ENCODE assay signal across 8 cellular contexts in the genomic region with DNA sequence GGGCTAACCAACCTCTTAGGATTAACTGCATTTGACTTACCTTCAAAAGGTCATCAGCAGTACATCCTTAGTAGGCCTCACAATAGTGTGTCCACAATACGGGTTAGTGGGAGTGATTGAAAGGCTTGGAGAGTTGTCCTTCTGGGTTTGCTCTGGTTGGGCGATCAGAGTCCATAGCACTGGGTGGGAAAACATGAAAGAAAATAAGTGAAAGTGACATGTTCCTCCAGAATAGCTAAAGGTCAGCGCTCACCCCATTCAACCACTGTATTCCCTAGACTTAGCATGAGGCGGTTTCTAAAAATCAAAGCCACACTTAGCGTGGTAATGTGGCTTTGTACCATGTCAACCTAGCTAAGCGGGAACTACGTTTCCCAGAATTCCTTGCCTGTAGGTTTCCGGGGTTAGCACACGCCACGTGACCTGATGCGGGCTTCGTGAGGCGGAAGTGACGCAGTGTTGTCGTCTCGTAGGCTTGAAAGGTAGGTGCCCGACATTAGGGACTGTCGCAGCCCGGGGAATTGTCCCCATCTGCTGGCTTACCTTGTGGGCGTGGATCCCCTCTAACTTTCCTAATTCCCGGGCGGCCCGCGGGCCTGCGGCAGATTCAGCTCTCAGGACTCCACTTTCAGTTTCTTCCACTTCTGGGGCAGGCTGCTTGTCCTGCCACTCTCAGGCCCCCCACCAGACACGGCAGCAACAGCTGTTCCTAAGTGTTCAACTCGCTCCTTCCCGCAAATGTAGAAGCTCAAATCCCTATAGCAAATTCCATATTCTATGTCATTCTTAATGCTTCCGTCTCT. TPM values are rescaled to one million over a fixed set of nuclear protein-coding genes. Genes with fewer than 3 reads are reported as not detected.
DNase-seq lines count a peak whose midpoint lies in the region; ATAC-seq lines count a peak whose summit lies in the region.

No MANE protein-coding gene starts in this region.

- H3K27ac Mint-ChIP-seq in CD8-positive, alpha-beta memory T cell = peak overlapping the region; percentile 98 to 100 (median 99)
- peak overlapping the region; percentile 99 for H3K27ac Mint-ChIP-seq in effector memory CD8-positive, alpha-beta T cell
- peak overlapping the region; percentile 99 for H3K27ac Mint-ChIP-seq in memory B cell

- CTCF ChIA-PET in CD8-positive, alpha-beta memory T cell (lab: Charles Lee) = interaction anchor here (0.9 to 1.6 kb wide), 6 partner anchors 19 to 288 kb away, joined by 3 to 4 read pairs (median 3); no protein-coding TSS in a partner anchor

- peaks cover 6 to 34% of the 10 kb centered on the region in 2 donors for H3K27me3 Mint-ChIP-seq in CD8-positive, alpha-beta memory T cell
- H3K27me3 Mint-ChIP-seq in effector memory CD8-positive, alpha-beta T cell = peaks cover 39 to 51% of the 10 kb centered on the region in 2 donors
- peaks cover 6% of the 10 kb centered on the region for H3K27me3 Mint-ChIP-seq in memory B cell

- H3K9me3 Mint-ChIP-seq in CD8-positive, alpha-beta memory T cell = peaks cover 0 to 6% (median 0%) of the 10 kb centered on the region in 5 donors
- no peaks in the 10 kb centered on the region for H3K9me3 Mint-ChIP-seq in effector memory CD8-positive, alpha-beta T cell
- peaks cover 1% of the 10 kb centered on the region for H3K9me3 Mint-ChIP-seq in memory B cell

- no peaks in the 10 kb centered on the region for H3K27me3 ChIP-seq in CD8-positive, alpha-beta memory T cell (ENCODE audit: insufficient read depth, low read length, poor library complexity, severe bottlenecking)

- peak overlapping the region; percentile 93 to 98 (median 96) for H3K4me3 Mint-ChIP-seq in CD8-positive, alpha-beta memory T cell
- H3K4me3 Mint-ChIP-seq in effector memory CD8-positive, alpha-beta T cell = peak overlapping the region; percentile 90 to 91
- H3K4me3 Mint-ChIP-seq in memory B cell = peak overlapping the region; percentile 92

- H3K36me3 ChIP-seq in CD8-positive, alpha-beta memory T cell (ENCODE audit: insufficient read depth, low read length) = no peaks in the 10 kb centered on the region

- H3K36me3 Mint-ChIP-seq in CD8-positive, alpha-beta memory T cell = peaks cover 0 to 14% (median 4%) of the 10 kb centered on the region in 3 donors
- peaks cover 10% of the 10 kb centered on the region for H3K36me3 Mint-ChIP-seq in effector memory CD8-positive, alpha-beta T cell (ENCODE audit: insufficient read depth)
- H3K36me3 Mint-ChIP-seq in memory B cell = peaks cover 2% of the 10 kb centered on the region

- H3K9me3 ChIP-seq in CD8-positive, alpha-beta memory T cell (ENCODE audit: low read length) = no peaks in the 10 kb centered on the region

- peak overlapping the region; percentile 80 for H3K4me3 ChIP-seq in CD8-positive, alpha-beta memory T cell (ENCODE audit: low read length)

- H3K27ac ChIP-seq in CD8-positive, alpha-beta memory T cell (ENCODE audit: low read depth, low read length) = peak overlapping the region; percentile 90

- POLR2A ChIA-PET in CD8-positive, alpha-beta memory T cell (lab: Charles Lee) = interaction anchor here (0.7 to 1.1 kb wide), 3 partner anchors 227 to 506 kb away, joined by 3 to 6 read pairs (median 5); a partner anchor contains a TSS

- peaks cover 12% of the 10 kb centered on the region for H3K4me1 ChIP-seq in CD8-positive, alpha-beta memory T cell (ENCODE audit: insufficient read depth, low read length)

- ATAC-seq in GM19452 (IDR thresholded peaks at IDR 0.05; ENCODE audit: unreplicated experiment) = peak; percentile 98
- ATAC-seq in effector memory CD8-positive, alpha-beta T cell (replicated peaks) = peak; percentile 99
- peak; percentile 99 for ATAC-seq in memory B cell (ENCODE audit: low read depth)

- H3K4me1 Mint-ChIP-seq in CD8-positive, alpha-beta memory T cell = peaks cover 8 to 20% (median 20%) of the 10 kb centered on the region in 3 donors
- H3K4me1 Mint-ChIP-seq in effector memory CD8-positive, alpha-beta T cell (ENCODE audit: low read depth in 2 of 2) = peaks cover 8 to 12% of the 10 kb centered on the region in 2 donors
- H3K4me1 Mint-ChIP-seq in memory B cell = peaks cover 12% of the 10 kb centered on the region

- peak; percentile 79 to 94 (median 85) for DNase-seq in CD8-positive, alpha-beta memory T cell
- DNase-seq in HK-2 (ENCODE audit: unreplicated experiment) (peak; percentile 82), NCI-H82 treated with DMSO at 0.1 percent for 48 hours (lab: John Stamatoyannopoulos, UW; ENCODE audit: unreplicated experiment) (peak; percentile 91), memory B cell (ENCODE audit: low spot score in 2 of 2) (peak; percentile 76 to 78)
- DNase-seq in activated CD8-positive, alpha-beta memory T cell treated with anti-CD3 and anti-CD28 coated beads for 24 hours = peak; percentile 88
- DNase-seq in effector memory CD8-positive, alpha-beta T cell = peak; percentile 83 to 86 (median 85)
- peak; percentile 58 for DNase-seq in stimulated activated CD8-positive, alpha-beta memory T cell treated with anti-CD3 and anti-CD28 coated beads, Interleukin-12 subunit alpha, Interleukin-12 subunit beta, amount 100 ng/mL, for 24 hours (ENCODE audit: extremely low read depth)

RNA-seq across cellular contexts. Expression of a gene that starts 19.8 kb away (rescaled TPM):
- not detected for total RNA-seq in CD8-positive, alpha-beta memory T cell
- not detected for polyA plus RNA-seq in CD8-positive, alpha-beta memory T cell

Comparison
In these comparisons a context has a peak if more than half of its experiments do, and no peak if none do; other contexts are left out.
1. Peak in every context shown above with its lines: DNase-seq, ATAC-seq, H3K4me3 ChIP-seq and H3K27ac ChIP-seq.